In the genomic region with DNA sequence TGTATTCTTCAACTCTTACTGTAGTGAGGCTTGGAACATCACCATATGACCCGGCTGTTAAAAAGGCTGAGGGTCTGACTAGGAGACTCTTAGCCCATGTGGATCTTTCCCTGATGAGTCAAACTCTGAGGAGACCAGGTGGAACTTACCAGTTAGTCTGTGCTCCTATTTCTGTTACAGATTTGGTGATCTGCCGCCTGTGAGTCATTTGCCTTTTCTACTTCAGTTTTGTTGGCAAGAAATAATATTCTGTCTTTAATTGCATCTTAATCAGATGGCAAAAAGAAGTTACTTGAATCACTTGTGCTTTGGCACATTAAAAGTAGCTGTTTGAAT, we compare ENCODE assay signal across 9 cellular contexts.
"Had no signal": no experiment of that assay in that cellular context is flagged by ENCODE, and none has a peak within 500 bp of the region (broad histone marks: within the 10 kb centered on the region; RNA-seq: fewer than 3 reads in every experiment).

No MANE protein-coding gene starts in this region.

- H3K4me1 ChIP-seq: psoas muscle, right lobe of liver, suprapubic skin had no signal

- H3K4me3 ChIP-seq: psoas muscle, right lobe of liver, suprapubic skin had no signal

- H3K27me3 ChIP-seq: right lobe of liver, suprapubic skin had no signal

- H3K27ac ChIP-seq: psoas muscle, right lobe of liver, suprapubic skin had no signal

- H3K9me3 ChIP-seq: psoas muscle, right lobe of liver, suprapubic skin had no signal

- DNase-seq: activated CD4-positive, alpha-beta T cell treated with anti-CD3 and anti-CD28 coated beads, Interleukin-2, amount 50 U/mL, for 1 hour; activated CD8-positive, alpha-beta memory T cell treated with anti-CD3 and anti-CD28 coated beads for 24 hours; activated gamma-delta T cell treated with Interleukin-2 at 50 U/mL for 16 hours; activated naive CD8-positive, alpha-beta T cell treated with anti-CD3 and anti-CD28 coated beads, Interleukin-2, amount 10 ng/mL, durations not matched to agents 7 days and 5 days; endodermal cell; psoas muscle; right lobe of liver; stimulated activated naive CD8-positive, alpha-beta T cell treated with anti-CD3 and anti-CD28 coated beads, Interleukin-15, Interleukin-2, amounts not matched to agents 100 U/mL and 50 U/mL, for 24 hours had no signal
